ENCODE assay signal across 25 cellular contexts in genomic region chr14:94710731-94711130, GRCh38. TPM values are rescaled to one million over a fixed set of nuclear protein-coding genes. Genes with fewer than 3 reads are reported as not detected.
"Had no signal": no experiment of that assay in that cellular context is flagged by ENCODE, and none has a peak within 500 bp of the region (broad histone marks: within the 10 kb centered on the region; RNA-seq: fewer than 3 reads in every experiment).

No MANE protein-coding gene starts in this region.

- ATAC-seq: K562, Panc1, PC-3 had no signal

- DNase-seq: Kasumi-1, MV-4-11, NCI-H1048, NCI-H1105 treated with DMSO at 0.1 percent for 48 hours, NCI-H1417 treated with DMSO at 0.1 percent for 48 hours, NCI-H146, NCI-H1694 treated with DMSO at 0.1 percent for 48 hours, NCI-H1930, NCI-H2081, NCI-H2171, NCI-H226, NCI-H446, NCI-H510A, NCI-H524 treated with DMSO at 0.1 percent for 48 hours, NCI-H69, NCI-H774, PC-3, SHP77, SK-N-SH, SW 1271 had no signal

- H3K9ac ChIP-seq: KMS-11, SK-N-SH had no signal

- H3K27ac Mint-ChIP-seq: IgD-negative memory B cell had no signal

- H3K4me3 ChIP-seq: K562 had no signal

- H3K4me1 Mint-ChIP-seq: IgD-negative memory B cell had no signal

- H3K4me2 ChIP-seq: KMS-11, SK-N-SH had no signal

- H3K27ac ChIP-seq: KMS-11, RWPE1 had no signal

RNA-seq across cellular contexts. Expression of gene GSC, which starts 59.2 kb away (rescaled TPM):
- polyA plus RNA-seq: IgD-negative memory B cell, K562 had no signal
